ENCODE assay signal across 8 cellular contexts in genomic region chr7:108109216-108109908, GRCh38. TPM values are rescaled to one million over a fixed set of nuclear protein-coding genes. Genes with fewer than 3 reads are reported as not detected.
DNase-seq lines count a peak whose midpoint lies in the region; ATAC-seq, FAIRE-seq and TF ChIP-seq lines count a peak whose summit lies in the region.

No MANE protein-coding gene starts in this region.

- H3K36me3 ChIP-seq in bronchial epithelial cell (ENCODE audit: control insufficient read depth, insufficient read depth, low read length) = no peaks in the 10 kb centered on the region

- no peak overlapping the region for H3K4me3 ChIP-seq in bronchial epithelial cell (ENCODE audit: low read depth, low read length)

- FAIRE-seq in bronchial epithelial cell (lab: Jason Lieb, UNC) = no peak

- no peaks in the 10 kb centered on the region for H3K27me3 ChIP-seq in bronchial epithelial cell (ENCODE audit: control insufficient read depth, insufficient read depth, low read length)

- no peaks in the 10 kb centered on the region for H3K9me3 Mint-ChIP-seq in osteocyte (ENCODE audit: unreplicated experiment)

- peak; percentile 49 for TF ChIP-seq CTCF in bronchial epithelial cell (IDR thresholded peaks at IDR 0.05; ENCODE audit: insufficient read depth, low read length, severe bottlenecking)
- peak; percentile 65 for TF ChIP-seq CTCF in osteocyte (IDR thresholded peaks at IDR 0.05)

- H3K27ac Mint-ChIP-seq in osteocyte (ENCODE audit: unreplicated experiment) = no peak overlapping the region

- ATAC-seq in GM19324 (IDR thresholded peaks at IDR 0.05; ENCODE audit: low FRiP score, unreplicated experiment) = peak; percentile 59
- no peak for ATAC-seq in GM19452 (IDR thresholded peaks at IDR 0.05; ENCODE audit: unreplicated experiment)
- no peak for ATAC-seq in HG03025 (IDR thresholded peaks at IDR 0.05; ENCODE audit: low FRiP score, unreplicated experiment)

- no peaks in the 10 kb centered on the region for H3K27me3 Mint-ChIP-seq in osteocyte (ENCODE audit: unreplicated experiment)

- H3K4me3 Mint-ChIP-seq in osteocyte (ENCODE audit: unreplicated experiment) = no peak overlapping the region

- DNase-seq in DMS53 treated with DMSO at 0.1 percent for 48 hours (lab: John Stamatoyannopoulos, UW; ENCODE audit: unreplicated experiment) = peak; percentile 70
- peak; percentile 21 for DNase-seq in NCI-H1694 (lab: John Stamatoyannopoulos, UW)
- DNase-seq in bronchial epithelial cell (ENCODE audit: low read depth) = peak; percentile 46
- no peak for DNase-seq in osteocyte (ENCODE audit: extremely low spot score, unreplicated experiment)
- no peak for DNase-seq in stimulated activated naive CD4-positive, alpha-beta T cell treated with Interleukin-2 at 50 U/mL for 16 hours (lab: John Stamatoyannopoulos, UW)

- no peaks in the 10 kb centered on the region for H3K4me1 Mint-ChIP-seq in osteocyte (ENCODE audit: unreplicated experiment)

- H3K36me3 Mint-ChIP-seq in osteocyte (ENCODE audit: unreplicated experiment) = no peaks in the 10 kb centered on the region

RNA-seq across cellular contexts. Expression of gene LAMB4, which starts 20.8 kb away (rescaled TPM):
- under 0.01 and 0.13 TPM in 2 replicates for total RNA-seq in bronchial epithelial cell
- total RNA-seq in osteocyte = 0.75 and 1.1 TPM in 2 replicates

Comparison
In these comparisons a context has a peak if more than half of its experiments do, and no peak if none do; other contexts are left out.
1. DNase-seq: peak in DMS53 treated with DMSO at 0.1 percent for 48 hours (single experiment), NCI-H1694 (single experiment) and bronchial epithelial cell (single experiment); none in osteocyte (single experiment) and stimulated activated naive CD4-positive, alpha-beta T cell treated with Interleukin-2 at 50 U/mL for 16 hours (single experiment).